Comparison of ENCODE assay signal across 8 cellular contexts in the genomic region with DNA sequence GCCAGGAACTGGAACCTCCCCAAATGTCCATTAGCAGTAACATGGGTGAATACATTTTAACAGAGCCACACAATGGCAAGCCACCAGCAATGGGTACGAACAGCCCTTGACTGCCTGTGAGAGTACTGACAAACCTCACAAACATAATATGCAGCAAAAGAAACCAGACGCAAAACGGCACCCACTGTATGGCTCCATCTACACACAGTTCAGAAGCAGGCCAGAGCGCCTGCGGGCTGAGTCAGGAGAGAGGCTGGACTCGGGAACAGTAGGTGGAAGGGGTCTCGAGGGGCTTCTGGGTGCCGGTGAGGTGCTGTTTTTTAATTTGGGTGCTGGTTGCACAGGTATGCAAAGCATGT.
DNase-seq lines count a peak whose midpoint lies in the region; ATAC-seq and TF ChIP-seq lines count a peak whose summit lies in the region.

No MANE protein-coding gene starts in this region.

- H3K4me3 Mint-ChIP-seq in MCF 10A (ENCODE audit: unreplicated experiment) (no peak overlapping the region), mesothelial cell of epicardium (peak overlapping the region; percentile 36)
- peak overlapping the region; percentile 76 for H3K4me3 Mint-ChIP-seq in activated naive CD8-positive, alpha-beta T cell treated with anti-CD3 and anti-CD28 coated beads, Interleukin-2, amount 50 U/mL, for 24 hours

- no peaks in the 10 kb centered on the region for H3K9me3 Mint-ChIP-seq in MCF 10A (ENCODE audit: unreplicated experiment)
- no peaks in the 10 kb centered on the region for H3K9me3 Mint-ChIP-seq in activated naive CD8-positive, alpha-beta T cell treated with anti-CD3 and anti-CD28 coated beads, Interleukin-2, amount 50 U/mL, for 24 hours
- H3K9me3 Mint-ChIP-seq in mesothelial cell of epicardium: no peaks in the 10 kb centered on the region

- H3K4me1 Mint-ChIP-seq in MCF 10A (ENCODE audit: insufficient read depth, unreplicated experiment) (peaks cover 11% of the 10 kb centered on the region), mesothelial cell of epicardium (peaks cover 24% of the 10 kb centered on the region)
- H3K4me1 Mint-ChIP-seq in activated naive CD8-positive, alpha-beta T cell treated with anti-CD3 and anti-CD28 coated beads, Interleukin-2, amount 50 U/mL, for 24 hours: peaks cover 22% of the 10 kb centered on the region

- H3K4me1 ChIP-seq in breast epithelium (peaks cover 9 to 20% of the 10 kb centered on the region in 2 donors), vagina (peaks cover 23% of the 10 kb centered on the region)

- no TSS peak for BruUV-seq in MCF 10A (replicated peaks; lab: Mats Ljungman, UMichigan)

- no peaks in the 10 kb centered on the region for H3K27me3 ChIP-seq in breast epithelium
- H3K27me3 ChIP-seq in vagina: no peaks in the 10 kb centered on the region

- H3K27me3 Mint-ChIP-seq in MCF 10A (ENCODE audit: insufficient read depth, unreplicated experiment) (no peaks in the 10 kb centered on the region), mesothelial cell of epicardium (ENCODE audit: low read depth) (no peaks in the 10 kb centered on the region)
- H3K27me3 Mint-ChIP-seq in activated naive CD8-positive, alpha-beta T cell treated with anti-CD3 and anti-CD28 coated beads, Interleukin-2, amount 50 U/mL, for 24 hours: no peaks in the 10 kb centered on the region

- DNase-seq in breast epithelium (ENCODE audit: low spot score in 2 of 2) (peak in 1 of 2 donors; percentile 50), MCF 10A (ENCODE audit: unreplicated experiment) (no peak), mesothelial cell of epicardium (ENCODE audit: low spot score in 2 of 2, unreplicated experiment in 2 of 2) (no peak), vagina (ENCODE audit: extremely low spot score in 2 of 2) (peak in 1 of 2 donors; percentile 81), NOMO-1 treated with DMSO at 0.1 percent for 48 hours (lab: John Stamatoyannopoulos, UW; ENCODE audit: unreplicated experiment) (no peak), AG08396 (ENCODE audit: low spot score) (no peak)
- no peak for DNase-seq in activated naive CD8-positive, alpha-beta T cell treated with anti-CD3 and anti-CD28 coated beads, Interleukin-2, amount 50 U/mL, for 24 hours

- POLR2A ChIA-PET in MCF 10A (lab: Yijun Ruan, JAX): interaction anchor here (1.5 kb wide), 1 partner anchor 77 kb away, joined by 6 read pairs; a partner anchor contains a TSS

- no peak for TF ChIP-seq POLR2A in breast epithelium (IDR thresholded peaks at IDR 0.05)
- no peak for TF ChIP-seq POLR2A in vagina (IDR thresholded peaks at IDR 0.05)

- H3K27ac ChIP-seq in breast epithelium (peak overlapping the region; percentile 89 to 94), vagina (peak overlapping the region; percentile 79)

- H3K27ac Mint-ChIP-seq in MCF 10A (ENCODE audit: low read depth, unreplicated experiment) (no peak overlapping the region), mesothelial cell of epicardium (peak overlapping the region; percentile 61)
- peak overlapping the region; percentile 86 for H3K27ac Mint-ChIP-seq in activated naive CD8-positive, alpha-beta T cell treated with anti-CD3 and anti-CD28 coated beads, Interleukin-2, amount 50 U/mL, for 24 hours

- intact Hi-C loops in breast epithelium (cut with DNase I; ENCODE audit: low total_unique reads): no loop called here
- intact Hi-C loops in MCF 10A (cut with micrococcal nuclease): no loop called here
- intact Hi-C loops in vagina (cut with DNase I): no loop called here

- CTCF ChIA-PET in MCF 10A (lab: Yijun Ruan, JAX): interaction anchor here (0.6 kb wide), 1 partner anchor 33 kb away, joined by 3 read pairs; no protein-coding TSS in a partner anchor

- no peak for ATAC-seq in activated naive CD8-positive, alpha-beta T cell treated with anti-CD3 and anti-CD28 coated beads, Interleukin-2, amount 50 U/mL, for 24 hours
- no peak for ATAC-seq in HG03565 (IDR thresholded peaks at IDR 0.05; ENCODE audit: unreplicated experiment)

- H3K4me3 ChIP-seq in breast epithelium: peak overlapping the region in 2 of 3 donors; percentile 54 to 66
- no peak overlapping the region for H3K4me3 ChIP-seq in vagina

- H3K36me3 Mint-ChIP-seq in MCF 10A (ENCODE audit: insufficient read depth, unreplicated experiment) (no peaks in the 10 kb centered on the region), mesothelial cell of epicardium (no peaks in the 10 kb centered on the region)
- no peaks in the 10 kb centered on the region for H3K36me3 Mint-ChIP-seq in activated naive CD8-positive, alpha-beta T cell treated with anti-CD3 and anti-CD28 coated beads, Interleukin-2, amount 50 U/mL, for 24 hours (ENCODE audit: low read depth)

- H3K36me3 ChIP-seq in breast epithelium (no peaks in the 10 kb centered on the region), vagina (no peaks in the 10 kb centered on the region)

- TF ChIP-seq CTCF in breast epithelium (IDR thresholded peaks at IDR 0.05) (no peak), MCF 10A (IDR thresholded peaks at IDR 0.05; ENCODE audit: unreplicated experiment) (no peak), mesothelial cell of epicardium (IDR thresholded peaks at IDR 0.05; ENCODE audit: unreplicated experiment) (no peak), vagina (IDR thresholded peaks at IDR 0.05) (no peak)

- H3K9me3 ChIP-seq in breast epithelium: no peaks in the 10 kb centered on the region
- no peaks in the 10 kb centered on the region for H3K9me3 ChIP-seq in vagina

Comparison
In these comparisons a context has a peak if more than half of its experiments do, and no peak if none do; other contexts are left out.
1. H3K4me3 ChIP-seq: peak in breast epithelium (2 of 3); none in vagina (0 of 2).